In the genomic region with DNA sequence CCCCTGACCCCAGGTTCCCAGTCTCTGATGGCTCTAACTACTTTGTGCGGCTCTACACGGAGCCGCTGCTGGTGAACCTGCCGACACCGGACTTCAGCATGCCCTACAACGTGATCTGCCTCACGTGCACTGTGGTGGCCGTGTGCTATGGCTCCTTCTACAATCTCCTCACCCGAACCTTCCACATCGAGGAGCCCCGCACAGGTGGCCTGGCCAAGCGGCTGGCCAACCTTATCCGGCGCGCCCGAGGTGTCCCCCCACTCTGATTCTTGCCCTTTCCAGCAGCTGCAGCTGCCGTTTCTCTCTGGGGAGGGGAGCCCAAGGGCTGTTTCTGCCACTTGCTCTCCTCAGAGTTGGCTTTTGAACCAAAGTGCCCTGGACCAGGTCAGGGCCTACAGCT, we compare ENCODE assay signal across 16 cellular contexts. TPM values are rescaled to one million over a fixed set of nuclear protein-coding genes. Genes with fewer than 3 reads are reported as not detected.
DNase-seq lines count a peak whose midpoint lies in the region; ATAC-seq, FAIRE-seq and TF ChIP-seq lines count a peak whose summit lies in the region.
"Had no signal": no experiment of that assay in that cellular context is flagged by ENCODE, and none has a peak within 500 bp of the region (broad histone marks: within the 10 kb centered on the region; RNA-seq: fewer than 3 reads in every experiment).

No MANE protein-coding gene starts in this region.

- no peak overlapping the region for H2BK120ac ChIP-seq in neuronal stem cell (ENCODE audit: low read depth, low read length)

- FAIRE-seq in K562 (lab: Jason Lieb, UNC): no peak
- no peak for FAIRE-seq in GM19239 (lab: Jason Lieb, UNC)
- FAIRE-seq: A549, H54 had no signal

- in situ Hi-C loops in K562 (cut with MboI): no loop called here

- no peak for TF ChIP-seq EP300 in K562 (IDR thresholded peaks at IDR 0.05; ENCODE audit: low read length)

- H2BK5ac ChIP-seq in neuronal stem cell (ENCODE audit: low read length): no peak overlapping the region

- TF ChIP-seq POLR2A in K562 (conservative IDR thresholded peaks at IDR 0.05): no peak

- CTCF ChIA-PET in K562 (lab: Yijun Ruan, JAX; ENCODE audit: low intra/inter-chr PET ratio): no interaction called here

- no peaks in the 10 kb centered on the region for H3K4me1 ChIP-seq in RWPE2 (ENCODE audit: insufficient read depth, poor library complexity, severe bottlenecking)
- peaks cover 11 to 17% of the 10 kb centered on the region in 2 experiments; a peak in 4 of 5 replicates for H3K4me1 ChIP-seq in K562 (replicated peaks in 1 of 2; ENCODE audit: control insufficient read depth in 2 of 2, insufficient read depth in 2 of 2, low read length in 2 of 2)
- no peaks in the 10 kb centered on the region for H3K4me1 ChIP-seq in neuronal stem cell (ENCODE audit: control insufficient read depth in 2 of 2, insufficient read depth in 1 of 2, low read depth in 1 of 2, low read length in 2 of 2)
- 0 out of 2 replicates have a peak, but pooled peaks cover 2% of the 10 kb centered on the region for H3K4me1 ChIP-seq in SJCRH30
- H3K4me1 ChIP-seq: A549, Caco-2 had no signal

- no peaks in the 10 kb centered on the region for H3K79me1 ChIP-seq in neuronal stem cell (ENCODE audit: low read depth, low read length)

- H2BK15ac ChIP-seq in neuronal stem cell (ENCODE audit: low read length): no peak overlapping the region

- TF ChIP-seq CTCF in RWPE2 (IDR thresholded peaks at IDR 0.05; ENCODE audit: poor library complexity, severe bottlenecking): no peak
- no peak for TF ChIP-seq CTCF in K562 (IDR thresholded peaks at IDR 0.05 in 2 of 3, conservative IDR thresholded peaks at IDR 0.05 in 1 of 3; ENCODE audit: insufficient read depth in 2 of 3, low read depth in 1 of 3, low read length in 3 of 3)

- H3K14ac ChIP-seq in neuronal stem cell (ENCODE audit: low read length): no peak overlapping the region

- H3K4me2 ChIP-seq in K562 (ENCODE audit: insufficient read depth, low read length): no peak overlapping the region
- peak overlapping the region; percentile 31 for H3K4me2 ChIP-seq in neuronal stem cell (ENCODE audit: insufficient read depth, low read length, poor library complexity, severe bottlenecking)
- H3K4me2 ChIP-seq: A549 had no signal

- no peak overlapping the region for H2AK5ac ChIP-seq in neuronal stem cell (ENCODE audit: low read depth, low read length)

- 93% methylated on average over 12 of the region's 17 CpGs for WGBS in K562 (ENCODE audit: insufficient coverage, low coverage, missing lambda C conversion rate)
- no CpG with 5 or more reads among the region's 17 CpGs for WGBS in neuronal stem cell (ENCODE audit: extremely low coverage in 2 of 2, insufficient read length in 2 of 2, insufficient replicate concordance in 1 of 2), 2 donors

- BruUV-seq in K562 (replicated peaks; lab: Mats Ljungman, UMichigan): no TSS peak

- H3K9me1 ChIP-seq in K562 (ENCODE audit: control insufficient read depth, insufficient read depth, low read length): no peaks in the 10 kb centered on the region

- POLR2A ChIA-PET in K562 (lab: Yijun Ruan, JAX): no interaction called here

- H3K4me3 ChIP-seq in RWPE2 (ENCODE audit: severe bottlenecking): no peak overlapping the region
- no peak overlapping the region for H3K4me3 ChIP-seq in K562
- no peak overlapping the region for H3K4me3 ChIP-seq in neuronal stem cell (ENCODE audit: low read length in 2 of 2)
- H3K4me3 ChIP-seq in SJCRH30: no peak overlapping the region
- H3K4me3 ChIP-seq: A549, GM23248 had no signal

- no peak overlapping the region for H4K8ac ChIP-seq in neuronal stem cell (ENCODE audit: low read depth, low read length)

- H3K79me2 ChIP-seq in K562 (ENCODE audit: control insufficient read depth, insufficient read depth, low read length): no peaks in the 10 kb centered on the region

- intact Hi-C loops in K562 (cut with micrococcal nuclease): no loop called here

- H3K36me3 ChIP-seq in RWPE2 (ENCODE audit: low read depth) (peaks cover 51% of the 10 kb centered on the region), K562 (ENCODE audit: control insufficient read depth, insufficient read depth, low read length) (peaks cover 49% of the 10 kb centered on the region; the same call in 1 of the 3 replicates), neuronal stem cell (replicated peaks in 1 of 2; ENCODE audit: control insufficient read depth in 2 of 2, insufficient read depth in 2 of 2, low read length in 2 of 2) (peaks cover 20 to 56% of the 10 kb centered on the region in 2 donors), SJCRH30 (peaks cover 42% of the 10 kb centered on the region)

- H3K27me3 ChIP-seq in RWPE2 (ENCODE audit: insufficient read depth, poor library complexity, severe bottlenecking) (no peaks in the 10 kb centered on the region), K562 (ENCODE audit: control insufficient read depth in 2 of 2, insufficient read depth in 2 of 2, low read length in 2 of 2) (no peaks in the 10 kb centered on the region), neuronal stem cell (ENCODE audit: control insufficient read depth in 3 of 3, insufficient read depth in 3 of 3, low read depth in 1 of 3, low read length in 3 of 3) (no peaks in the 10 kb centered on the region), SJCRH30 (no peaks in the 10 kb centered on the region)

- no peak overlapping the region for H3K18ac ChIP-seq in neuronal stem cell (ENCODE audit: low read length)

- ATAC-seq in RWPE2 (ENCODE audit: low read depth) (peak; percentile 5; the same call in 1 of the 3 replicates), K562 (no peak), GM19463 (IDR thresholded peaks at IDR 0.05; ENCODE audit: unreplicated experiment) (no peak)
- ATAC-seq: A549, HCT116 had no signal

- H3K9me3 ChIP-seq in RWPE2 (ENCODE audit: severe bottlenecking) (no peaks in the 10 kb centered on the region), K562 (replicated peaks; ENCODE audit: control insufficient read depth, insufficient read depth, low read depth, low read length) (no peaks in the 10 kb centered on the region), neuronal stem cell (replicated peaks in 1 of 2; ENCODE audit: control insufficient read depth in 2 of 2, insufficient read depth in 1 of 2, low read depth in 1 of 2, low read length in 2 of 2) (no peaks in the 10 kb centered on the region), SJCRH30 (replicated peaks) (no peaks in the 10 kb centered on the region)
- H3K9me3 ChIP-seq: A549, Caco-2 had no signal

- H3K23ac ChIP-seq in neuronal stem cell (ENCODE audit: low read depth, low read length, poor library complexity): no peak overlapping the region

- no peak overlapping the region for H2BK12ac ChIP-seq in neuronal stem cell (ENCODE audit: low read length)

- H3K27ac ChIP-seq in RWPE2 (ENCODE audit: poor library complexity, severe bottlenecking) (no peak overlapping the region), K562 (ENCODE audit: extremely low read depth, low read depth, low read length) (no peak overlapping the region), neuronal stem cell (replicated peaks; ENCODE audit: low read length) (no peak overlapping the region), SJCRH30 (no peak overlapping the region)
- H3K27ac ChIP-seq: A549, GM23248 had no signal

- H3K4ac ChIP-seq in neuronal stem cell (ENCODE audit: low read length): no peak overlapping the region

- no peak for TF ChIP-seq RAD21 in K562 (CRISPR knock-in tag; conservative IDR thresholded peaks at IDR 0.05 in 1 of 2, IDR thresholded peaks at IDR 0.05 in 1 of 2)

- H4K91ac ChIP-seq in neuronal stem cell (ENCODE audit: low read depth, low read length, poor library complexity): no peak overlapping the region

- H3K9ac ChIP-seq in K562 (ENCODE audit: insufficient read depth in 1 of 2, low read depth in 2 of 2, low read length in 2 of 2): no peak overlapping the region; a peak in 1 of 4 replicates
- no peak overlapping the region for H3K9ac ChIP-seq in neuronal stem cell (ENCODE audit: low read depth, low read length, poor library complexity)
- H3K9ac ChIP-seq: GM23248 had no signal

- DNase-seq in RWPE2 (ENCODE audit: low spot score): no peak
- DNase-seq in K562 (ENCODE audit: extremely low read depth in 1 of 4, low spot score in 3 of 4): no peak
- no peak for DNase-seq in neuronal stem cell (ENCODE audit: low spot score)
- DNase-seq in SJCRH30: no peak
- DNase-seq in GM19239 (ENCODE audit: insufficient read length, low spot score): no peak
- DNase-seq: Caco-2; CD8-positive, alpha-beta memory T cell; DMS 273 treated with DMSO at 0.1 percent for 48 hours; GM23248 had no signal

- H4K20me1 ChIP-seq in K562 (replicated peaks; ENCODE audit: control insufficient read depth, insufficient read depth, low read length): no peaks in the 10 kb centered on the region

- H2AFZ ChIP-seq in K562 (ENCODE audit: low read depth, low read length): no peak overlapping the region
- H2AFZ ChIP-seq in neuronal stem cell (ENCODE audit: low read length): no peak overlapping the region
- H2AFZ ChIP-seq: GM23248 had no signal

RNA-seq across cellular contexts. Expression of gene PIGT, which starts 9.6 kb away (rescaled TPM):
- 79.7 and 138 TPM in 2 replicates for total RNA-seq in K562 (2011; cell fraction: chromatin; rRNA removed; ENCODE audit: low replicate concordance)
- 114 and 122 TPM in 2 replicates for total RNA-seq in K562 (2011; cell fraction: nucleolus; rRNA removed)
- total RNA-seq in K562 (2011; cell fraction: nucleoplasm; rRNA removed): 128 and 181 TPM in 2 replicates
- total RNA-seq in K562 (2014; rRNA removed) (46.9 and 75.3 TPM in 2 replicates), K562 (2014; rRNA removed; fragmentation: Illumina TruSeq; extraction: Trizol) (27.3 and 31.5 TPM in 2 replicates), K562 (2015; rRNA removed; fragmentation: Illumina TruSeq; extraction: Trizol) (49.2 and 53.0 TPM in 2 replicates), K562 (2021) (75.1 and 79.9 TPM in 2 replicates)
- polyA plus RNA-seq in K562 (2011; rRNA removed) (14.6 and 42.1 TPM in 2 replicates), K562 (2014; fragmentation: Illumina TruSeq; extraction: Trizol) (105 and 108 TPM in 2 replicates), K562 (2014; fragmentation: Nextera tagmentation; extraction: Ambion mirVana) (10 to 100 TPM; 33.7 to 68.4 TPM), K562 (2014; rRNA removed) (30.9 and 35.4 TPM in 2 replicates)
- 37.1 and 63.7 TPM in 2 replicates for polyA plus RNA-seq in K562 (2011; cell fraction: cytosol; rRNA removed)
- polyA plus RNA-seq in K562 (2011; cell fraction: nucleus; rRNA removed): 67.5 and 112 TPM in 2 replicates
- 68.0 and 94.6 TPM in 2 replicates for polyA plus RNA-seq in K562 (2012)
- 19.1 and 23.9 TPM in 2 replicates for polyA minus RNA-seq in K562 (2011; rRNA and poly(A)+ RNA removed)
- 36.1 and 43.0 TPM in 2 replicates for polyA minus RNA-seq in K562 (2011; cell fraction: cytosol; rRNA and poly(A)+ RNA removed)
- 31.5 and 46.7 TPM in 2 replicates for polyA minus RNA-seq in K562 (2011; cell fraction: nucleus; rRNA and poly(A)+ RNA removed)
- polyA plus RNA-seq in neuronal stem cell (2013, experiment 1 of 2): 50.8 TPM
- 50.5 TPM for polyA plus RNA-seq in neuronal stem cell (2013, experiment 2 of 2)
- 106 and 110 TPM in 2 replicates for total RNA-seq in SJCRH30 (2014; rRNA removed; shearing (Covaris generic))

RNA-seq across cellular contexts. Expression of gene DBNDD2, which starts 17.5 kb away (rescaled TPM):
- 7.3 and 11.0 TPM in 2 replicates for total RNA-seq in K562 (2011; cell fraction: chromatin; rRNA removed; ENCODE audit: low replicate concordance)
- 11.7 and 13.3 TPM in 2 replicates for total RNA-seq in K562 (2011; cell fraction: nucleolus; rRNA removed)
- 9.9 and 11.7 TPM in 2 replicates for total RNA-seq in K562 (2011; cell fraction: nucleoplasm; rRNA removed)
- total RNA-seq in K562 (2014; rRNA removed) (12.8 and 17.7 TPM in 2 replicates), K562 (2014; rRNA removed; fragmentation: Illumina TruSeq; extraction: Trizol) (31.6 and 33.8 TPM in 2 replicates), K562 (2015; rRNA removed; fragmentation: Illumina TruSeq; extraction: Trizol) (32.4 and 35.8 TPM in 2 replicates), K562 (2021) (36.9 and 43.4 TPM in 2 replicates)
- polyA plus RNA-seq in K562 (2011; rRNA removed) (51.6 and 64.0 TPM in 2 replicates), K562 (2014; fragmentation: Illumina TruSeq; extraction: Trizol) (49.7 and 53.9 TPM in 2 replicates), K562 (2014; fragmentation: Nextera tagmentation; extraction: Ambion mirVana) (10 to 100 TPM; 15.2 to 20.3 TPM), K562 (2014; rRNA removed) (62.3 and 62.5 TPM in 2 replicates)
- 71.4 and 85.4 TPM in 2 replicates for polyA plus RNA-seq in K562 (2011; cell fraction: cytosol; rRNA removed)
- polyA plus RNA-seq in K562 (2011; cell fraction: nucleus; rRNA removed): 36.6 and 45.8 TPM in 2 replicates
- 37.1 and 77.0 TPM in 2 replicates for polyA plus RNA-seq in K562 (2012)
- polyA minus RNA-seq in K562 (2011; rRNA and poly(A)+ RNA removed): 22.7 and 35.5 TPM in 2 replicates
- 13.6 and 15.1 TPM in 2 replicates for polyA minus RNA-seq in K562 (2011; cell fraction: cytosol; rRNA and poly(A)+ RNA removed)
- polyA minus RNA-seq in K562 (2011; cell fraction: nucleus; rRNA and poly(A)+ RNA removed): 10.0 and 11.1 TPM in 2 replicates
- 23.7 TPM for polyA plus RNA-seq in neuronal stem cell (2013, experiment 1 of 2)
- polyA plus RNA-seq in neuronal stem cell (2013, experiment 2 of 2): 21.4 TPM
- 5.2 and 8.1 TPM in 2 replicates for total RNA-seq in SJCRH30 (2014; rRNA removed; shearing (Covaris generic))

RNA-seq across cellular contexts. Expression of gene WFDC2, which starts 44.0 kb away (rescaled TPM):
- not detected in 2 replicates for total RNA-seq in K562 (2011; cell fraction: chromatin; rRNA removed; ENCODE audit: low replicate concordance)
- total RNA-seq in K562 (2011; cell fraction: nucleolus; rRNA removed): not detected in 2 replicates
- total RNA-seq in K562 (2011; cell fraction: nucleoplasm; rRNA removed): not detected in 2 replicates
- total RNA-seq in K562 (2014; rRNA removed) (not detected in 2 replicates), K562 (2014; rRNA removed; fragmentation: Illumina TruSeq; extraction: Trizol) (not detected in 2 replicates), K562 (2015; rRNA removed; fragmentation: Illumina TruSeq; extraction: Trizol) (not detected in 2 replicates), K562 (2021) (not detected in 2 replicates)
- polyA plus RNA-seq in K562 (2011; rRNA removed) (not detected in 2 replicates), K562 (2014; fragmentation: Illumina TruSeq; extraction: Trizol) (not detected in 2 replicates), K562 (2014; fragmentation: Nextera tagmentation; extraction: Ambion mirVana) (not detected), K562 (2014; rRNA removed) (not detected in 2 replicates)
- not detected in 2 replicates for polyA plus RNA-seq in K562 (2011; cell fraction: cytosol; rRNA removed)
- polyA plus RNA-seq in K562 (2011; cell fraction: nucleus; rRNA removed): not detected in 2 replicates
- polyA plus RNA-seq in K562 (2012): not detected in 2 replicates
- polyA minus RNA-seq in K562 (2011; rRNA and poly(A)+ RNA removed): not detected in 2 replicates
- polyA minus RNA-seq in K562 (2011; cell fraction: cytosol; rRNA and poly(A)+ RNA removed): not detected in 2 replicates
- polyA minus RNA-seq in K562 (2011; cell fraction: nucleus; rRNA and poly(A)+ RNA removed): not detected in 2 replicates
- 56.3 TPM for polyA plus RNA-seq in neuronal stem cell (2013, experiment 1 of 2)
- 58.1 TPM for polyA plus RNA-seq in neuronal stem cell (2013, experiment 2 of 2)
- 5.0 and 6.6 TPM in 2 replicates for total RNA-seq in SJCRH30 (2014; rRNA removed; shearing (Covaris generic))
- total RNA-seq: Daoy, GM23248 had no signal
- polyA plus RNA-seq: A549; BJ; CD14-positive monocyte; CD8-positive, alpha-beta memory T cell; GM23248 had no signal

RNA-seq across cellular contexts. Expression of gene TP53TG5, which starts 47.4 kb away (rescaled TPM):
- not detected in 2 replicates for total RNA-seq in K562 (2011; cell fraction: chromatin; rRNA removed; ENCODE audit: low replicate concordance)
- total RNA-seq in K562 (2011; cell fraction: nucleolus; rRNA removed): 0.39 and 0.50 TPM in 2 replicates
- total RNA-seq in K562 (2011; cell fraction: nucleoplasm; rRNA removed): 0.44 TPM in 1 of 2 replicates, not detected in the other
- total RNA-seq in K562 (2014; rRNA removed): 0.05 TPM in 1 of 2 replicates, not detected in the other
- total RNA-seq in K562 (2014; rRNA removed; fragmentation: Illumina TruSeq; extraction: Trizol): 0.04 and 0.22 TPM in 2 replicates
- not detected in 2 replicates for total RNA-seq in K562 (2015; rRNA removed; fragmentation: Illumina TruSeq; extraction: Trizol)
- 0.20 TPM in 1 of 2 replicates, not detected in the other for total RNA-seq in K562 (2021)
- not detected in 2 replicates for polyA plus RNA-seq in K562 (2011; rRNA removed)
- polyA plus RNA-seq in K562 (2011; cell fraction: cytosol; rRNA removed): 0.03 TPM in 1 of 2 replicates, not detected in the other
- 0.04 and 0.11 TPM in 2 replicates for polyA plus RNA-seq in K562 (2011; cell fraction: nucleus; rRNA removed)
- 0.22 and 0.31 TPM in 2 replicates for polyA plus RNA-seq in K562 (2012)
- 0.04 TPM in 1 of 2 replicates, not detected in the other for polyA plus RNA-seq in K562 (2014; fragmentation: Illumina TruSeq; extraction: Trizol)
- not detected for polyA plus RNA-seq in K562 (2014; fragmentation: Nextera tagmentation; extraction: Ambion mirVana)
- not detected in 2 replicates for polyA plus RNA-seq in K562 (2014; rRNA removed)
- polyA minus RNA-seq in K562 (2011; rRNA and poly(A)+ RNA removed): 0.06 TPM in 1 of 2 replicates, not detected in the other
- not detected in 2 replicates for polyA minus RNA-seq in K562 (2011; cell fraction: cytosol; rRNA and poly(A)+ RNA removed)
- polyA minus RNA-seq in K562 (2011; cell fraction: nucleus; rRNA and poly(A)+ RNA removed): 0.11 and 0.67 TPM in 2 replicates
- polyA plus RNA-seq in neuronal stem cell (2013, experiment 1 of 2): 0.25 TPM
- polyA plus RNA-seq in neuronal stem cell (2013, experiment 2 of 2): 0.30 TPM
- total RNA-seq in SJCRH30 (2014; rRNA removed; shearing (Covaris generic)): not detected in 2 replicates
- total RNA-seq: Caco-2; CD8-positive, alpha-beta memory T cell; Daoy; GM23248 had no signal
- polyA plus RNA-seq: A549; BJ; CD8-positive, alpha-beta memory T cell had no signal
